ENCODE assay signal across 9 cellular contexts in the genomic region with DNA sequence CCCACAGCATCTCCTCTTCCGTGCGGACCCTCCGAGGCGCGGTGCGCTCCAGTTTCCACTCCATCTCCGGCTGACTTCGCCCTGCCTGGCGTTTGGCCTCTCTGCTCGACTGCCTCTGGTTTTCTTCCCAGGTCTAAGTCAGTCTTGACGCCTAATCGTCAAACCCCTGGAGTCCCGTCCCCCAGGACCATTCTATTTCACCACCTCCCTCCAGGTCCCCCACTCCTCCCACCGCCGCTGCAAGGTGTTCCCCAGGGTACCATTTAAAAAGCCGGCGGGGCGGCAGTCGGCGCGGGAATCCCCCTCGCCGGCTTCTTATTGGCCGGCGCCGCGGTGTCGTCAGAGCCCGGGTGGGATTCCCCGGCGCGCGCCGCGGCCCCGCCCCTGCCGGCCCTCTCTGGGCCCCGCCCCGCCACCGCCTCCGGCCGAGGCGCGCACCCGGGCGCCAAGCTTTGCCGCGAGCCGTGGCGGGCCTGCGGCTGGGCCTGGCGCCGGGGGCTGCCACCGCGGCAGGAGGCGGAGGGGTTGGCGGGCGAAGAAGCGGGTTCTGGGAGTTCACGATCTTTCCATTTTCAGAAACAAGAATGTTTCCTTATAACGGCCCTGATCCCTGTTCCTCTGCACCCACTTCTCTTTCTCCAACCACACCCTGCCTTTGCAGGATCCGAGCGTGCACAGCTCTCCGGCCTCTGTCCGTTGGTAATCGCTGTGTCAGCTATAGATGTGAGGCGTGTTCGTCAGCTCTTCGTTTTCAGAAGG. TPM values are rescaled to one million over a fixed set of nuclear protein-coding genes. Genes with fewer than 3 reads are reported as not detected.
DNase-seq lines count a peak whose midpoint lies in the region; ATAC-seq and TF ChIP-seq lines count a peak whose summit lies in the region.
"Had no signal": no experiment of that assay in that cellular context is flagged by ENCODE, and none has a peak within 500 bp of the region (broad histone marks: within the 10 kb centered on the region; RNA-seq: fewer than 3 reads in every experiment).

A gene with protein sequence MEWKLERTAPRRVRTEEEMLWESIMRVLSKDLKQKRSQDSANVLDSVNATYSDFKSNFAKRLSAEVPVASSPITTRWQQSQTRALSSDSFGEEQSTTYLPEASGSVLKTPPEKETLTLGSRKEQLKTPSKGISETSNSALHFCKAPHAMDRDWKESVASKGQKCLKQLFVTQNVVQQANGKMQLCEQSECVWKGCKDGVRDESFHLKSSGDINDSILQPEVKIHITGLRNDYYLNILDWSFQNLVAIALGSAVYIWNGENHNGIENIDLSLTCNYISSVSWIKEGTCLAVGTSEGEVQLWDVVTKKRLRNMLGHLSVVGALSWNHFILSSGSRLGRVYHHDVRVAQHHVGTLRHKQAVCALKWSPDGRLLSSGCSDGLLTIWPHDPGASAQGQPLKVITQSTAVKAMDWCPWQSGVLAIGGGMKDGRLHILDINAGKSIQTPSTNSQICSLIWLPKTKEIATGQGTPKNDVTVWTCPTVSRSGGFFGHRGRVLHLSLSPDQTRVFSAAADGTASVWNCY (minus strand): TSS at position 241 of the 759 bp plus-strand sequence. CDS start 177 bp downstream, at position 64.

- H3K4me3 ChIP-seq in OCI-LY1 (ENCODE audit: low read depth, low read length, poor library complexity, severe bottlenecking) (peak within 1 kb of the TSS; percentile 65), esophagus muscularis mucosa (peak within 1 kb of the TSS; percentile 51 to 64 (median 57))
- H3K4me3 ChIP-seq in naive thymus-derived CD4-positive, alpha-beta T cell (ENCODE audit: low read length) = peak within 1 kb of the TSS; percentile 42

- DNase-seq in COLO668 (lab: John Stamatoyannopoulos, UW; ENCODE audit: unreplicated experiment) (peak; percentile 85), HS-27A (ENCODE audit: low read depth) (peak; percentile 31), activated T-cell treated with anti-CD3 and anti-CD28 coated beads for 4 hours (peak; percentile 65), esophagus muscularis mucosa (ENCODE audit: extremely low spot score) (peak; percentile 89)
- peak; percentile 21 to 86 (median 39) for DNase-seq in naive thymus-derived CD4-positive, alpha-beta T cell
- DNase-seq in stimulated activated CD8-positive, alpha-beta memory T cell treated with anti-CD3 and anti-CD28 coated beads, Interleukin-7, amount 100 ng/mL, for 48 hours (ENCODE audit: extremely low read depth in 1 of 2, low read depth in 1 of 2) = peak; percentile 56 to 69

- WGBS in esophagus muscularis mucosa = under 1% methylated on average over 33 of the region's 69 CpGs

- peak within 1 kb of the TSS; percentile 34; the same call in 1 of the 2 replicates for H3K9ac ChIP-seq in OCI-LY1 (ENCODE audit: low read length)

- H3F3A ChIP-seq in OCI-LY1 (ENCODE audit: insufficient read depth, low read length) = no peaks in the 10 kb centered on the region

- peak within 1 kb of the TSS; percentile 31; the same call in 1 of the 2 replicates for H2AFZ ChIP-seq in OCI-LY1 (ENCODE audit: low read length)

- POLR2A ChIA-PET in naive thymus-derived CD4-positive, alpha-beta T cell (lab: Charles Lee) = no interaction called here

- TF ChIP-seq EP300 in esophagus muscularis mucosa (IDR thresholded peaks at IDR 0.05) = no peak

- no peaks in the 10 kb centered on the region for H4K20me1 ChIP-seq in OCI-LY1 (ENCODE audit: insufficient read depth, low read length)

- CTCF ChIA-PET in naive thymus-derived CD4-positive, alpha-beta T cell (lab: Charles Lee) = interaction anchor here (2.1 kb wide), 1 partner anchor 59 kb away, joined by 7 read pairs; no protein-coding TSS in a partner anchor

- H3K36me3 ChIP-seq in OCI-LY1 (ENCODE audit: insufficient read depth, low read length) (no peaks in the 10 kb centered on the region), esophagus muscularis mucosa (no peaks in the 10 kb centered on the region)
- H3K36me3 ChIP-seq in naive thymus-derived CD4-positive, alpha-beta T cell (ENCODE audit: control insufficient read depth in 2 of 3, insufficient read depth in 3 of 3, low read length in 3 of 3) = no peaks in the 10 kb centered on the region

- H3K4me3 Mint-ChIP-seq in naive thymus-derived CD4-positive, alpha-beta T cell = peak within 1 kb of the TSS; percentile 82 to 94 (median 88)

- peaks cover 0 to 3% (median 0%) of the 10 kb centered on the region in 5 donors for H3K36me3 Mint-ChIP-seq in naive thymus-derived CD4-positive, alpha-beta T cell

- H3K4me1 ChIP-seq in OCI-LY1 (ENCODE audit: insufficient read depth, low read length, severe bottlenecking) = peaks cover 31% of the 10 kb centered on the region
- H3K4me1 ChIP-seq in esophagus muscularis mucosa = peaks cover 26 to 35% (median 32%) of the 10 kb centered on the region in 4 donors
- peaks cover 14 to 25% of the 10 kb centered on the region in 2 donors for H3K4me1 ChIP-seq in naive thymus-derived CD4-positive, alpha-beta T cell (ENCODE audit: control insufficient read depth in 2 of 2, insufficient read depth in 2 of 2, low read length in 2 of 2)

- peaks cover 0 to 9% (median 1%) of the 10 kb centered on the region in 11 donors for H3K9me3 Mint-ChIP-seq in naive thymus-derived CD4-positive, alpha-beta T cell

- H3K4me2 ChIP-seq in OCI-LY1 (ENCODE audit: low read length) = peak within 1 kb of the TSS; percentile 93

- no peak within 1 kb of the TSS for H3K27ac ChIP-seq in OCI-LY1 (ENCODE audit: low read depth, low read length, poor library complexity, severe bottlenecking)
- H3K27ac ChIP-seq in esophagus muscularis mucosa (replicated peaks in 1 of 4) = no peak within 1 kb of the TSS
- no peak within 1 kb of the TSS for H3K27ac ChIP-seq in naive thymus-derived CD4-positive, alpha-beta T cell (ENCODE audit: low read depth, low read length)

- ATAC-seq in GM21367 (IDR thresholded peaks at IDR 0.05; ENCODE audit: unreplicated experiment) = peak; percentile 84
- ATAC-seq in naive thymus-derived CD4-positive, alpha-beta T cell = peak; percentile 91

- no peak for TF ChIP-seq POLR2A in esophagus muscularis mucosa (IDR thresholded peaks at IDR 0.05; ENCODE audit: low read depth)

- no peak for TF ChIP-seq CTCF in OCI-LY1 (IDR thresholded peaks at IDR 0.05; ENCODE audit: low read length)
- no peak for TF ChIP-seq CTCF in esophagus muscularis mucosa (IDR thresholded peaks at IDR 0.05)

- peak within 1 kb of the TSS in 6 of 9 donors; percentile 4 to 83 (median 62) for H3K27ac Mint-ChIP-seq in naive thymus-derived CD4-positive, alpha-beta T cell

- H3K79me2 ChIP-seq in OCI-LY1 (ENCODE audit: insufficient read depth, low read length) = no peaks in the 10 kb centered on the region

- intact Hi-C loops in esophagus muscularis mucosa (cut with DNase I) = loop anchor here (2.0 to 10.0 kb wide), 2 partner anchors 60 to 542 kb away; a partner anchor contains a TSS
- intact Hi-C loops in naive thymus-derived CD4-positive, alpha-beta T cell (cut with micrococcal nuclease) = loop anchor here (1.0 to 10.0 kb wide), 16 partner anchors 60 to 1029 kb away; a partner anchor contains a TSS

- peaks cover 72 to 88% (median 79%) of the 10 kb centered on the region in 5 donors for H3K27me3 Mint-ChIP-seq in naive thymus-derived CD4-positive, alpha-beta T cell

- no peaks in the 10 kb centered on the region for H3K9me3 ChIP-seq in OCI-LY1 (ENCODE audit: low read length)
- no peaks in the 10 kb centered on the region for H3K9me3 ChIP-seq in esophagus muscularis mucosa
- no peaks in the 10 kb centered on the region for H3K9me3 ChIP-seq in naive thymus-derived CD4-positive, alpha-beta T cell (ENCODE audit: control insufficient read depth in 2 of 3, low read length in 3 of 3)

- no peaks in the 10 kb centered on the region for H3K9me2 ChIP-seq in OCI-LY1 (ENCODE audit: low read depth, low read length)

- H3K4me1 Mint-ChIP-seq in naive thymus-derived CD4-positive, alpha-beta T cell = peaks cover 23 to 50% (median 37%) of the 10 kb centered on the region in 7 donors

- H3K27me3 ChIP-seq in OCI-LY1 (ENCODE audit: insufficient read depth, low read length) (no peaks in the 10 kb centered on the region), esophagus muscularis mucosa (peaks cover 8 to 79% (median 35%) of the 10 kb centered on the region in 4 donors)
- peaks cover 25 to 46% of the 10 kb centered on the region in 2 donors for H3K27me3 ChIP-seq in naive thymus-derived CD4-positive, alpha-beta T cell (ENCODE audit: control insufficient read depth in 2 of 2, insufficient read depth in 2 of 2, low read length in 2 of 2)

RNA-seq across cellular contexts. Expression of the gene that starts here (rescaled TPM):
- total RNA-seq in esophagus muscularis mucosa = not detected
- under 1 TPM in 1 of 5 experiments, not detected in 4; 0.44 TPM for total RNA-seq in naive thymus-derived CD4-positive, alpha-beta T cell
- polyA plus RNA-seq in naive thymus-derived CD4-positive, alpha-beta T cell = not detected
- polyA plus RNA-seq: adipose tissue had no signal

Comparison
In these comparisons a context has a peak if more than half of its experiments do, and no peak if none do; other contexts are left out.
1. Peak in DNase-seq and H3K4me3 ChIP-seq in esophagus muscularis mucosa; RNA of the gene not detected or under 1 TPM.
2. Peak in DNase-seq, ATAC-seq and H3K4me3 ChIP-seq in naive thymus-derived CD4-positive, alpha-beta T cell; RNA of the gene not detected or under 1 TPM.
3. DNase-seq: peak in every context shown above with its lines; median percentile 89 in esophagus muscularis mucosa; 85 in COLO668; 65 in activated T-cell treated with anti-CD3 and anti-CD28 coated beads for 4 hours; 62 in stimulated activated CD8-positive, alpha-beta memory T cell treated with anti-CD3 and anti-CD28 coated beads, Interleukin-7, amount 100 ng/mL, for 48 hours; 39 in naive thymus-derived CD4-positive, alpha-beta T cell; 31 in HS-27A.